8 cellular contexts compared by ENCODE assay signal in genomic region chr3:195897081-195897852, GRCh38. TPM values are rescaled to one million over a fixed set of nuclear protein-coding genes. Genes with fewer than 3 reads are reported as not detected.
DNase-seq lines count a peak whose midpoint lies in the region; ATAC-seq and TF ChIP-seq lines count a peak whose summit lies in the region.

No MANE protein-coding gene starts in this region.

- in situ Hi-C loops in G401 (cut with HindIII; ENCODE audit: low sequenced_read_pairs), result no loop called here

- WGBS in ovary, 3 donors, result 49 to 55% (median 53%) methylated on average over 10 of the region's 10 CpGs

- intact Hi-C loops in ovary (cut with DNase I), result no loop called here

- ATAC-seq in HG03571 (IDR thresholded peaks at IDR 0.05; ENCODE audit: unreplicated experiment) (no peak), HG02642 (IDR thresholded peaks at IDR 0.05; ENCODE audit: poor library complexity, unreplicated experiment) (no peak)

- TF ChIP-seq CTCF in RWPE1 (conservative IDR thresholded peaks at IDR 0.05; ENCODE audit: low read depth), result no peak
- TF ChIP-seq CTCF in ovary (IDR thresholded peaks at IDR 0.05), result no peak

- peak overlapping the region; percentile 100 for H3K27ac ChIP-seq in RWPE1
- peak overlapping the region; percentile 96 for H3K27ac ChIP-seq in epithelial cell of prostate
- peak overlapping the region; percentile 69 to 90 for H3K27ac ChIP-seq in ovary

- H3K9me3 ChIP-seq in ovary, result no peaks in the 10 kb centered on the region

- no peak overlapping the region for H3K4me3 ChIP-seq in ovary

- H3K27me3 ChIP-seq in ovary, result no peaks in the 10 kb centered on the region

- TF ChIP-seq EP300 in ovary (IDR thresholded peaks at IDR 0.05), result no peak

- DNase-seq in G401 (ENCODE audit: low spot score) (peak; percentile 63), RWPE1 (ENCODE audit: low spot score) (peak; percentile 88), epithelial cell of prostate (ENCODE audit: low read depth, low spot score) (no peak), ovary (peak; percentile 64 to 71 (median 68)), COLO668 (lab: John Stamatoyannopoulos, UW; ENCODE audit: unreplicated experiment) (no peak)
- DNase-seq in activated CD4-positive, alpha-beta T cell treated with anti-CD3 and anti-CD28 coated beads, Interleukin-2, amount 50 U/mL, for 4 hours, result no peak

- TF ChIP-seq POLR2A in ovary (IDR thresholded peaks at IDR 0.05), result no peak

- CTCF ChIA-PET in RWPE1 (lab: Yijun Ruan, JAX), result interaction anchor here (0.8 to 3.7 kb wide), 3 partner anchors 10 to 41 kb away, joined by 3 to 43 read pairs (median 3); partner anchors contain the start of gene TNK2

- POLR2A ChIA-PET in RWPE1 (lab: Yijun Ruan, JAX; ENCODE audit: low non-redundant PET), result no interaction called here

- no peaks in the 10 kb centered on the region for H3K36me3 ChIP-seq in ovary

- H3K4me1 ChIP-seq in ovary (ENCODE audit: insufficient read depth), result peaks cover 14% of the 10 kb centered on the region

RNA-seq across cellular contexts. Expression of gene TNK2, which starts 11.1 kb away (rescaled TPM):
- total RNA-seq in G401 (2014; rRNA removed; shearing (Covaris generic)), result 45.2 and 51.8 TPM in 2 replicates
- total RNA-seq in ovary, result 10 to 100 TPM; 17.0 to 50.1 (median 36.7) TPM
- polyA plus RNA-seq in ovary, result 10 to 100 TPM in 1 of 2 donors, 1 to 10 TPM in 1; 2.4 to 26.6 TPM

Comparison
In these comparisons a context has a peak if more than half of its experiments do, and no peak if none do; other contexts are left out.
1. DNase-seq: peak in G401 (single experiment), RWPE1 (single experiment) and ovary (5 of 5); none in epithelial cell of prostate (single experiment), COLO668 (single experiment) and activated CD4-positive, alpha-beta T cell treated with anti-CD3 and anti-CD28 coated beads, Interleukin-2, amount 50 U/mL, for 4 hours (0 of 2).
2. Peak in every context shown above with its lines, with median percentiles within 50 percentile points of each other: H3K27ac ChIP-seq.